In the genomic region with DNA sequence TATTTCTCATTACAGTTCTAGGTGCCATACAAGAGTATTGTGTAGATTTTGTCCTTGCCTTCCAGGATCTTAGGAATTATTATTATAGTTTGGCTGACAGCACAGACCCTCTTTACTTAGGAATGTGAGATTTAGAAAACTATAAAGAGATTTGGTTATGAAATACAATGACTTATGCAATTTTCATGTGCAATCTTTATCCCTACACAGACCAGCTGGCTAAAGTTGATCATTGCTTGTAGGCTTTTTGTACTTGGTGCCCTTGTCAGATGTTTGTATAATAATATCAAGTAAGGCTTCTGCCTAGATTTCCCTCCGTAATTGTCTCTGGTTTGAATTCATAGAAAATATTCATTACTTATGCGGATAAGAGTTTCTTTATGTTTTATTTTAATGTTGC, we compare ENCODE assay signal across 20 cellular contexts.
"Had no signal": no experiment of that assay in that cellular context is flagged by ENCODE, and none has a peak within 500 bp of the region (broad histone marks: within the 10 kb centered on the region; RNA-seq: fewer than 3 reads in every experiment).

No MANE protein-coding gene starts in this region.

- H3K27ac ChIP-seq: epithelial cell of prostate, foreskin keratinocyte, hepatocyte, parathyroid adenoma, psoas muscle, right lobe of liver, skin epidermis, thoracic aorta, transverse colon had no signal

- FAIRE-seq: colon had no signal

- H3K4me3 ChIP-seq: hepatocyte, psoas muscle, right lobe of liver, skin epidermis, thoracic aorta, transverse colon had no signal

- H3K9me3 ChIP-seq: psoas muscle, right lobe of liver, thoracic aorta, transverse colon had no signal

- H3K36me3 ChIP-seq: right lobe of liver, thoracic aorta, transverse colon had no signal

- H3K27me3 ChIP-seq: foreskin keratinocyte, hepatocyte, right lobe of liver, transverse colon had no signal

- ATAC-seq: effector memory CD8-positive, alpha-beta T cell; foreskin keratinocyte; psoas muscle; right lobe of liver; stimulated activated naive B cell treated with anti-CD40 and anti-IgM and Interleukin-4, amounts not matched to agents 10 μg/mL and 1 μg/mL and 100 μg/mL, for 72 hours; stimulated activated naive CD8-positive, alpha-beta T cell treated with anti-CD3 and anti-CD28 coated beads, Interleukin-15, amount 100 ng/mL, for 72 hours had no signal

- DNase-seq: effector memory CD8-positive, alpha-beta T cell; foreskin keratinocyte; kidney glomerular epithelial cell; mesendoderm; naive B cell; nephron progenitor cell; psoas muscle; retina; right lobe of liver; stimulated activated CD4-positive, alpha-beta T cell treated with anti-CD3 and anti-CD28 coated beads, Interleukin-2, amount 100 ng/mL, for 24 hours; stimulated activated CD4-positive, alpha-beta T cell treated with anti-CD3 and anti-CD28 coated beads, Interleukin-4, amount 100 ng/mL, for 4 hours; stimulated activated naive B cell treated with anti-CD40 and anti-IgM and Interleukin-4, amounts not matched to agents 10 μg/mL and 1 μg/mL and 100 μg/mL, for 72 hours; stimulated activated naive CD8-positive, alpha-beta T cell treated with anti-CD3 and anti-CD28 coated beads, Interleukin-15, amount 100 ng/mL, for 72 hours; transverse colon had no signal

- H3K4me1 ChIP-seq: foreskin keratinocyte, parathyroid adenoma, psoas muscle, right lobe of liver, transverse colon had no signal
